Comparison of ENCODE assay signal across 30 cellular contexts in genomic region chr12:13375583-13376413, GRCh38.
DNase-seq lines count a peak whose midpoint lies in the region; ATAC-seq and TF ChIP-seq lines count a peak whose summit lies in the region.
"Had no signal": no experiment of that assay in that cellular context is flagged by ENCODE, and none has a peak within 500 bp of the region (broad histone marks: within the 10 kb centered on the region; RNA-seq: fewer than 3 reads in every experiment).

No MANE protein-coding gene starts in this region.

- BruUV-seq in HCT116 (replicated peaks; lab: Mats Ljungman, UMichigan) = no TSS peak

- TF ChIP-seq CTCF in HCT116 (IDR thresholded peaks at IDR 0.05 in 2 of 3, conservative IDR thresholded peaks at IDR 0.05 in 1 of 3; ENCODE audit: borderline replicate concordance in 1 of 3, insufficient read depth in 1 of 3, low read depth in 2 of 3, low read length in 2 of 3) = no peak
- TF ChIP-seq CTCF in transverse colon (IDR thresholded peaks at IDR 0.05) = no peak
- TF ChIP-seq CTCF in Peyer's patch (IDR thresholded peaks at IDR 0.05) = no peak

- no peak overlapping the region for H3K27ac ChIP-seq in HCT116 (ENCODE audit: low read depth, low read length)
- peak overlapping the region; percentile 26 to 27 for H3K27ac ChIP-seq in esophagus (ENCODE audit: low read depth in 2 of 2, low read length in 1 of 2)
- H3K27ac ChIP-seq in transverse colon = peak overlapping the region; percentile 82 to 85 (median 82)
- H3K27ac ChIP-seq in Peyer's patch = peak overlapping the region in 1 of 4 donors; percentile 6
- H3K27ac ChIP-seq: cardiac muscle cell, coronary artery, neural progenitor cell, parathyroid adenoma, right atrium auricular region had no signal

- TF ChIP-seq POLR2A in HCT116 (IDR thresholded peaks at IDR 0.05; ENCODE audit: borderline replicate concordance, extremely low read depth, insufficient read depth, insufficient read length) (no peak), transverse colon (IDR thresholded peaks at IDR 0.05) (no peak), Peyer's patch (IDR thresholded peaks at IDR 0.05) (no peak)

- no peak for DNase-seq in HCT116 (ENCODE audit: low read depth, low spot score)
- DNase-seq in NCI-H2196 treated with DMSO at 0.1 percent for 48 hours (lab: John Stamatoyannopoulos, UW; ENCODE audit: unreplicated experiment) = peak; percentile 82
- no peak for DNase-seq in transverse colon
- DNase-seq in activated CD4-positive, CD25-positive, alpha-beta regulatory T cell treated with anti-CD3 and anti-CD28 coated beads, Interleukin-2, amount 50 U/mL, for 72 hours = no peak
- DNase-seq in Peyer's patch = no peak
- DNase-seq: activated CD8-positive, alpha-beta T cell treated with anti-CD3 and anti-CD28 coated beads, Interleukin-2, amount 10 ng/mL, durations not matched to agents 7 days and 5 days; activated effector memory CD4-positive, alpha-beta T cell treated with Interleukin-2 at 50 U/mL for 16 hours; aorta; C1 segment of cervical spinal cord; effector memory CD4-positive, alpha-beta T cell; esophagus squamous epithelium; foreskin melanocyte; hippocampal formation; left cardiac atrium; MG63; NCI-H1436 treated with DMSO at 0.1 percent for 48 hours; NCI-H2227 treated with DMSO at 0.1 percent for 48 hours; stimulated activated CD4-positive, alpha-beta T cell treated with anti-CD3 and anti-CD28 coated beads, Interleukin-4, amount 100 ng/mL, for 24 hours; substantia nigra; T-helper 17 cell had no signal

- no peak for ATAC-seq in HCT116
- no peak for ATAC-seq in HG02973 (IDR thresholded peaks at IDR 0.05; ENCODE audit: unreplicated experiment)
- ATAC-seq: activated CD8-positive, alpha-beta T cell treated with anti-CD3 and anti-CD28 coated beads, Interleukin-2, amount 10 ng/mL, durations not matched to agents 7 days and 5 days; K562; SK-N-SH treated with all-trans-retinoic acid at 6 μM for 48 hours; stimulated activated effector memory CD8-positive, alpha-beta T cell treated with anti-CD3 and anti-CD28 coated beads, Interleukin-12 subunit alpha, Interleukin-12 subunit beta, amount 100 ng/mL, for 72 hours; T-helper 17 cell had no signal

- TF ChIP-seq EP300 in transverse colon (IDR thresholded peaks at IDR 0.05; ENCODE audit: low read depth) = no peak

- 41 to 42% methylated on average over 2 of the region's 2 CpGs for WGBS in esophagus, 2 donors
- WGBS in transverse colon (ENCODE audit: low coverage in 1 of 2), 2 donors = 39% methylated on average over 2 of the region's 2 CpGs; no CpG with 5 or more reads in 1 of the 2 donors

- no peaks in the 10 kb centered on the region for H3K9me3 ChIP-seq in HCT116 (ENCODE audit: control insufficient read depth in 1 of 2, insufficient read depth in 1 of 2, low read depth in 1 of 2, low read length in 2 of 2)
- no peaks in the 10 kb centered on the region for H3K9me3 ChIP-seq in esophagus (ENCODE audit: control insufficient read depth in 2 of 2, insufficient read depth in 1 of 2, low read depth in 1 of 2, low read length in 1 of 2)
- no peaks in the 10 kb centered on the region for H3K9me3 ChIP-seq in transverse colon
- H3K9me3 ChIP-seq in Peyer's patch = no peaks in the 10 kb centered on the region
- H3K9me3 ChIP-seq: esophagus squamous epithelium, MG63 had no signal

- H3K4me3 ChIP-seq in HCT116 (replicated peaks in 1 of 2; ENCODE audit: low read depth in 1 of 2, low read length in 2 of 2) = no peak overlapping the region
- no peak overlapping the region for H3K4me3 ChIP-seq in esophagus (ENCODE audit: low read depth in 1 of 2, low read length in 2 of 2)
- H3K4me3 ChIP-seq in transverse colon = peak overlapping the region in 1 of 4 donors; percentile 13
- no peak overlapping the region for H3K4me3 ChIP-seq in Peyer's patch
- H3K4me3 ChIP-seq: cardiac muscle cell, coronary artery, esophagus squamous epithelium, K562, MG63, neural progenitor cell, right atrium auricular region had no signal

- POLR2A ChIA-PET in HCT116 (lab: Charles Lee) = no interaction called here

- H3K36me3 ChIP-seq in HCT116 (ENCODE audit: control insufficient read depth in 1 of 2, insufficient read depth in 2 of 2, low read length in 2 of 2) (no peaks in the 10 kb centered on the region), esophagus (ENCODE audit: control insufficient read depth in 2 of 2, insufficient read depth in 2 of 2, low read length in 1 of 2) (no peaks in the 10 kb centered on the region), transverse colon (no peaks in the 10 kb centered on the region), Peyer's patch (no peaks in the 10 kb centered on the region)
- H3K36me3 ChIP-seq: cardiac muscle cell, esophagus squamous epithelium, MG63, neural progenitor cell, right atrium auricular region had no signal

- CTCF ChIA-PET in HCT116 (lab: Charles Lee) = interaction anchor here (2.2 kb wide), 1 partner anchor 13 kb away, joined by 8 read pairs; no protein-coding TSS in a partner anchor

- H3K4me1 ChIP-seq in HCT116 (ENCODE audit: control insufficient read depth in 1 of 2, insufficient read depth in 2 of 2, low read length in 2 of 2) (peaks cover 8 to 22% of the 10 kb centered on the region in 2 experiments), esophagus (ENCODE audit: control insufficient read depth in 2 of 2, insufficient read depth in 2 of 2, low read length in 1 of 2) (no peaks in the 10 kb centered on the region), transverse colon (peaks cover 0 to 27% (median 14%) of the 10 kb centered on the region in 4 donors), Peyer's patch (no peaks in the 10 kb centered on the region)
- H3K4me1 ChIP-seq: parathyroid adenoma, right atrium auricular region had no signal

- H3K79me2 ChIP-seq in HCT116 (ENCODE audit: insufficient read depth, low read length) = no peaks in the 10 kb centered on the region
- H3K79me2 ChIP-seq: parathyroid adenoma had no signal

- intact Hi-C loops in HCT116 (cut with micrococcal nuclease) = no loop called here
- intact Hi-C loops in transverse colon (cut with DNase I; ENCODE audit: low total_unique reads) = no loop called here

- no peak for TF ChIP-seq RAD21 in HCT116 (IDR thresholded peaks at IDR 0.05; ENCODE audit: low read depth)

- no peak overlapping the region for H3K9ac ChIP-seq in HCT116 (ENCODE audit: low read length)
- H3K9ac ChIP-seq: neural progenitor cell, parathyroid adenoma had no signal

- H3K27me3 ChIP-seq in HCT116 (ENCODE audit: insufficient read depth, low read length) (no peaks in the 10 kb centered on the region), esophagus (ENCODE audit: control insufficient read depth in 1 of 2, insufficient read depth in 2 of 2, low read length in 2 of 2) (no peaks in the 10 kb centered on the region), transverse colon (no peaks in the 10 kb centered on the region), Peyer's patch (no peaks in the 10 kb centered on the region)
- H3K27me3 ChIP-seq: esophagus squamous epithelium, MG63, right atrium auricular region had no signal

- H3K4me2 ChIP-seq in HCT116 (ENCODE audit: low read length) = no peak overlapping the region
- H3K4me2 ChIP-seq: neural progenitor cell had no signal

- H4K20me1 ChIP-seq in HCT116 (ENCODE audit: insufficient read depth) = no peaks in the 10 kb centered on the region

- in situ Hi-C loops in transverse colon (cut with MboI; ENCODE audit: low pct_ligation_motif_present in 1 of 4, low pct_unique_long_range_greater_than_20kb in 1 of 4, low sequenced_read_pairs in 3 of 4) = no loop called here

- H2AFZ ChIP-seq in HCT116 (ENCODE audit: low read depth, low read length, poor library complexity, severe bottlenecking) = no peak overlapping the region
- H2AFZ ChIP-seq: neural progenitor cell, parathyroid adenoma had no signal

- H3K9me2 ChIP-seq in HCT116 (ENCODE audit: insufficient read depth) = no peaks in the 10 kb centered on the region

- RAD21 ChIA-PET in HCT116 (lab: Charles Lee; ENCODE audit: low non-redundant PET in 1 of 2, low total read pairs in 2 of 2, uncharacterized antibody in 2 of 2, unreplicated experiment in 2 of 2) = no interaction called here

TF ChIP-seq in HCT116, 20 proteins besides CTCF, POLR2A, EP300 and RAD21:
- TF ChIP-seq ELF1 (IDR thresholded peaks at IDR 0.05; ENCODE audit: borderline replicate concordance, low read depth) (no peak), SP1 (IDR thresholded peaks at IDR 0.05; ENCODE audit: low read depth) (0 out of 2 replicates have a peak, but pooled peaks have one; percentile 16)
TF ChIP-seq in HCT116: peak in this region for 1.
